1 cellular context compared by ENCODE assay signal in genomic region chr20:2101935-2102584, GRCh38.
TF ChIP-seq lines count a peak whose summit lies in the region.

No MANE protein-coding gene starts in this region.

TF ChIP-seq in HepG2, 621 proteins besides CTCF, POLR2A, EP300 and RAD21 (continued from another document and continues in another):
- TF ChIP-seq DBP (CRISPR knock-in tag; IDR thresholded peaks at IDR 0.05; ENCODE audit: not compliant biosample characterization) (no peak), ZBTB2 (CRISPR knock-in tag; IDR thresholded peaks at IDR 0.05; ENCODE audit: low read depth) (no peak; the same call in none of the 2 replicates), YY1 (IDR thresholded peaks at IDR 0.05; ENCODE audit: insufficient read depth, insufficient replicate concordance, low read depth, low read length) (no peak), ZNF788 (CRISPR knock-in tag; IDR thresholded peaks at IDR 0.05; ENCODE audit: borderline replicate concordance) (no peak; the same call in none of the 2 replicates), ZNF687 (CRISPR knock-in tag; IDR thresholded peaks at IDR 0.05) (peak; percentile 90), ZNF737 (CRISPR knock-in tag; IDR thresholded peaks at IDR 0.05; ENCODE audit: borderline replicate concordance) (peak; percentile 88; the same call in 1 of the 2 replicates), ZNF83 (CRISPR knock-in tag; IDR thresholded peaks at IDR 0.05; ENCODE audit: borderline replicate concordance) (peak; percentile 82; the same call in 1 of the 2 replicates), TMF1 (CRISPR knock-in tag; IDR thresholded peaks at IDR 0.05; ENCODE audit: low read depth) (no peak), ZNF562 (CRISPR knock-in tag; IDR thresholded peaks at IDR 0.05; ENCODE audit: borderline replicate concordance) (no peak), SMAD1 (CRISPR knock-in tag; IDR thresholded peaks at IDR 0.05; ENCODE audit: borderline replicate concordance, low read depth) (peak; percentile 94), ZSCAN30 (CRISPR knock-in tag; IDR thresholded peaks at IDR 0.05) (no peak; the same call in none of the 2 replicates), ZFP82 (CRISPR knock-in tag; IDR thresholded peaks at IDR 0.05; ENCODE audit: borderline replicate concordance) (peak; percentile 57; the same call in 1 of the 2 replicates), JUN (CRISPR knock-in tag; IDR thresholded peaks at IDR 0.05) (peak; percentile 22; the same call in 1 of the 2 replicates), HIVEP1 (CRISPR knock-in tag; IDR thresholded peaks at IDR 0.05) (peak; percentile 86), NCOA1 (CRISPR knock-in tag; IDR thresholded peaks at IDR 0.05) (peak; percentile 96), KDM6A (CRISPR knock-in tag; IDR thresholded peaks at IDR 0.05; ENCODE audit: low read depth) (peak; percentile 27; the same call in 1 of the 2 replicates), ZFP36L2 (CRISPR knock-in tag; IDR thresholded peaks at IDR 0.05) (no peak; the same call in 1 of the 2 replicates), ZNF329 (CRISPR knock-in tag; IDR thresholded peaks at IDR 0.05; ENCODE audit: low read depth) (peak; percentile 82; the same call in 1 of the 2 replicates), ZHX1 (CRISPR knock-in tag; IDR thresholded peaks at IDR 0.05; ENCODE audit: low read depth) (peak; percentile 68), SRF (IDR thresholded peaks at IDR 0.05; ENCODE audit: low read depth, low read length) (peak; percentile 36; the same call in 1 of the 2 replicates), YEATS4 (CRISPR knock-in tag; IDR thresholded peaks at IDR 0.05; ENCODE audit: borderline replicate concordance) (peak; percentile 99), SP2 (CRISPR knock-in tag; IDR thresholded peaks at IDR 0.05) (peak; percentile 49), PPARG (CRISPR knock-in tag; conservative IDR thresholded peaks at IDR 0.05) (no peak; the same call in 1 of the 2 replicates), ATF5 (CRISPR knock-in tag; IDR thresholded peaks at IDR 0.05; ENCODE audit: low read depth) (0 out of 2 replicates have a peak, but pooled peaks have one; percentile 44), HMG20B (CRISPR knock-in tag; conservative IDR thresholded peaks at IDR 0.05) (peak; percentile 34; the same call in 1 of the 2 replicates), ZEB1 (IDR thresholded peaks at IDR 0.05; ENCODE audit: insufficient replicate concordance, low read depth) (peak; percentile 67), MXD1 (CRISPR knock-in tag; IDR thresholded peaks at IDR 0.05) (peak; percentile 99), ZMYM2 (CRISPR knock-in tag; IDR thresholded peaks at IDR 0.05) (peak; percentile 77; the same call in 1 of the 2 replicates), ARID4A (CRISPR knock-in tag; IDR thresholded peaks at IDR 0.05; ENCODE audit: borderline replicate concordance) (peak; percentile 90), ZFP41 (CRISPR knock-in tag; IDR thresholded peaks at IDR 0.05; ENCODE audit: borderline replicate concordance) (peak; percentile 94; the same call in 1 of the 2 replicates), ZNF780A (CRISPR knock-in tag; IDR thresholded peaks at IDR 0.05) (peak; percentile 90; the same call in 1 of the 2 replicates), NCOA5 (CRISPR knock-in tag; IDR thresholded peaks at IDR 0.05) (no peak), ATAD3A (CRISPR knock-in tag; IDR thresholded peaks at IDR 0.05) (no peak), ZNF557 (CRISPR knock-in tag; IDR thresholded peaks at IDR 0.05) (peak; percentile 89; the same call in 1 of the 2 replicates), MTERF4 (CRISPR knock-in tag; IDR thresholded peaks at IDR 0.05) (peak; percentile 94), TARDBP (CRISPR knock-in tag; IDR thresholded peaks at IDR 0.05) (peak; percentile 15), RNF2 (conservative IDR thresholded peaks at IDR 0.05; ENCODE audit: low read depth) (peak; percentile 84), JUND (CRISPR knock-in tag; IDR thresholded peaks at IDR 0.05) (no peak; the same call in 1 of the 2 replicates), ZNF589 (CRISPR knock-in tag; conservative IDR thresholded peaks at IDR 0.05) (peak; percentile 96; the same call in 1 of the 2 replicates), HDAC1 (CRISPR knock-in tag; IDR thresholded peaks at IDR 0.05) (peak; percentile 94; the same call in 1 of the 2 replicates), ZNF138 (CRISPR knock-in tag; IDR thresholded peaks at IDR 0.05; ENCODE audit: low read depth) (peak; percentile 50; the same call in 1 of the 2 replicates), ZBTB4 (CRISPR knock-in tag; IDR thresholded peaks at IDR 0.05; ENCODE audit: borderline replicate concordance) (peak; percentile 72; the same call in 1 of the 2 replicates), HOXA3 (CRISPR knock-in tag; IDR thresholded peaks at IDR 0.05) (peak; percentile 60)
